ENCODE assay signal across 8 cellular contexts in genomic region chr17:19378416-19379293, GRCh38. TPM values are rescaled to one million over a fixed set of nuclear protein-coding genes. Genes with fewer than 3 reads are reported as not detected.
DNase-seq lines count a peak whose midpoint lies in the region; ATAC-seq, FAIRE-seq and TF ChIP-seq lines count a peak whose summit lies in the region.

Gene MAPK7, plus strand, starts transcription at chr17:19378498. Its CDS starts 403 bp downstream, at chr17:19378901.

- DNase-seq in GM06990 (ENCODE audit: extremely low read depth, insufficient read length) (no peak), frontal cortex (ENCODE audit: low spot score in 2 of 2) (peak in 1 of 2 donors; percentile 48), osteoblast (ENCODE audit: insufficient read length, low spot score, missing footprints) (peak; percentile 94), NCI-H510A (lab: John Stamatoyannopoulos, UW) (no peak), epidermal melanocyte (ENCODE audit: insufficient read length, low spot score) (no peak)

- H3K27me3 ChIP-seq in GM06990 (replicated peaks; ENCODE audit: control insufficient read depth, insufficient read depth, low read length) (no peaks in the 10 kb centered on the region), osteoblast (ENCODE audit: insufficient read depth, low read length) (no peaks in the 10 kb centered on the region)

- H3K9me3 ChIP-seq in osteoblast (ENCODE audit: low read depth, low read length), result no peaks in the 10 kb centered on the region

- H3K4me3 ChIP-seq in GM06990 (replicated peaks; ENCODE audit: low read depth, low read length) (peak within 1 kb of the TSS; percentile 86), osteoblast (ENCODE audit: insufficient read depth, low read length) (peak within 1 kb of the TSS; percentile 96)

- ATAC-seq in HG02623 (IDR thresholded peaks at IDR 0.05; ENCODE audit: unreplicated experiment) (peak; percentile 9), HG03442 (IDR thresholded peaks at IDR 0.05; ENCODE audit: unreplicated experiment) (no peak)

- peak within 1 kb of the TSS; percentile 99 for H2AFZ ChIP-seq in osteoblast (ENCODE audit: low read length)

- TF ChIP-seq CTCF in GM06990 (IDR thresholded peaks at IDR 0.05; ENCODE audit: insufficient read depth, low read length, poor library complexity, severe bottlenecking) (no peak), VCaP (conservative IDR thresholded peaks at IDR 0.05) (no peak), osteoblast (IDR thresholded peaks at IDR 0.05; ENCODE audit: extremely low read depth, low read depth, low read length) (no peak)

- H3K27ac ChIP-seq in VCaP (peak within 1 kb of the TSS; percentile 88), osteoblast (ENCODE audit: low read depth, low read length) (peak within 1 kb of the TSS; percentile 98)

- no peak for FAIRE-seq in frontal cortex (lab: Jason Lieb, UNC)

- peak within 1 kb of the TSS; percentile 98 for H3K4me2 ChIP-seq in osteoblast (ENCODE audit: insufficient read depth, low read length)

- H3K79me2 ChIP-seq in osteoblast (ENCODE audit: insufficient read depth, low read length), result peaks cover 45% of the 10 kb centered on the region

- peaks cover 21% of the 10 kb centered on the region for H3K4me1 ChIP-seq in osteoblast (ENCODE audit: insufficient read depth, low read length)

- H3K36me3 ChIP-seq in GM06990 (ENCODE audit: control insufficient read depth, insufficient read depth, low read length), result peaks cover 27% of the 10 kb centered on the region
- peaks cover 44% of the 10 kb centered on the region for H3K36me3 ChIP-seq in osteoblast (ENCODE audit: insufficient read depth, low read length)

- peaks cover 14% of the 10 kb centered on the region for H4K20me1 ChIP-seq in osteoblast (ENCODE audit: insufficient read depth, low read length)

RNA-seq across cellular contexts. Expression of gene MAPK7, which starts in this region (rescaled TPM):
- total RNA-seq in frontal cortex, result 12.6 TPM
- total RNA-seq in osteoblast, result 11.5 and 12.7 TPM in 2 replicates
